ENCODE assay signal across 8 cellular contexts in genomic region chr6:17987576-17988421, GRCh38. TPM values are rescaled to one million over a fixed set of nuclear protein-coding genes. Genes with fewer than 3 reads are reported as not detected.
DNase-seq lines count a peak whose midpoint lies in the region; ATAC-seq and TF ChIP-seq lines count a peak whose summit lies in the region.

Gene KIF13A, minus strand, starts transcription at chr6:17987635. Its CDS starts 172 bp downstream, at chr6:17987463.

- peaks cover 8% of the 10 kb centered on the region for H3K4me1 ChIP-seq in CD8-positive, alpha-beta T cell (ENCODE audit: insufficient read depth, low read length)
- H3K4me1 ChIP-seq in muscle layer of duodenum (ENCODE audit: control insufficient read depth in 1 of 2, insufficient read depth in 2 of 2, low read length in 2 of 2), result peaks cover 0 to 23% of the 10 kb centered on the region in 2 donors
- H3K4me1 ChIP-seq in testis, result peaks cover 8% of the 10 kb centered on the region

- no peaks in the 10 kb centered on the region for H3K36me3 ChIP-seq in CD8-positive, alpha-beta T cell (ENCODE audit: insufficient read depth, low read length)
- H3K36me3 ChIP-seq in muscle layer of duodenum (ENCODE audit: control insufficient read depth in 1 of 2, insufficient read depth in 2 of 2, low read length in 2 of 2) (no peaks in the 10 kb centered on the region), testis (ENCODE audit: low read depth, missing control alignments) (no peaks in the 10 kb centered on the region)

- no peaks in the 10 kb centered on the region for H3K9me3 ChIP-seq in CD8-positive, alpha-beta T cell (ENCODE audit: low read length)
- H3K9me3 ChIP-seq in muscle layer of duodenum (ENCODE audit: control insufficient read depth in 1 of 2, low read length in 2 of 2) (no peaks in the 10 kb centered on the region), testis (no peaks in the 10 kb centered on the region)

- peaks cover 8% of the 10 kb centered on the region for H3K27me3 ChIP-seq in CD8-positive, alpha-beta T cell (ENCODE audit: insufficient read depth, low read length)
- no peaks in the 10 kb centered on the region for H3K27me3 ChIP-seq in muscle layer of duodenum (ENCODE audit: low read depth, low read length)
- H3K27me3 ChIP-seq in testis, result no peaks in the 10 kb centered on the region

- WGBS in testis, 2 donors, result 0% methylated on average over 4 to 35 of the region's 105 CpGs

- CTCF ChIA-PET in CD8-positive, alpha-beta T cell (lab: Charles Lee), result no interaction called here

- peaks cover 16% of the 10 kb centered on the region for H3K4me1 Mint-ChIP-seq in CD8-positive, alpha-beta T cell (ENCODE audit: low read depth)

- peak within 1 kb of the TSS; percentile 60 for H3K4me3 ChIP-seq in CD8-positive, alpha-beta T cell (ENCODE audit: low read depth, low read length)
- H3K4me3 ChIP-seq in fibroblast of mammary gland (ENCODE audit: control insufficient read depth, low read depth, low read length) (peak within 1 kb of the TSS; percentile 80), muscle layer of duodenum (ENCODE audit: low read depth in 1 of 2, low read length in 2 of 2) (peak within 1 kb of the TSS; percentile 90 to 91), testis (peak within 1 kb of the TSS; percentile 73 to 84)

- peak within 1 kb of the TSS; percentile 90 for H3K4me3 Mint-ChIP-seq in CD8-positive, alpha-beta T cell

- H3K27ac Mint-ChIP-seq in CD8-positive, alpha-beta T cell, result no peak within 1 kb of the TSS

- H3K27ac ChIP-seq in CD8-positive, alpha-beta T cell (ENCODE audit: low read depth, low read length), result no peak within 1 kb of the TSS
- H3K27ac ChIP-seq in muscle layer of duodenum (ENCODE audit: low read length) (peak within 1 kb of the TSS; percentile 93), testis (peak within 1 kb of the TSS; percentile 90 to 96)

- no peak for TF ChIP-seq POLR2A in testis (IDR thresholded peaks at IDR 0.05)

- no peak for TF ChIP-seq CTCF in CD8-positive, alpha-beta T cell (IDR thresholded peaks at IDR 0.05)
- TF ChIP-seq CTCF in fibroblast of mammary gland (conservative IDR thresholded peaks at IDR 0.05; ENCODE audit: control insufficient read depth, insufficient read depth, low read depth, low read length), result no peak
- peak in 1 of 3 experiments; percentile 7 for TF ChIP-seq CTCF in testis (IDR thresholded peaks at IDR 0.05)

- peak; percentile 57 for ATAC-seq in CD8-positive, alpha-beta T cell
- ATAC-seq in GM19395 (IDR thresholded peaks at IDR 0.05; ENCODE audit: unreplicated experiment) (peak; percentile 85), HG03439 (IDR thresholded peaks at IDR 0.05; ENCODE audit: unreplicated experiment) (peak; percentile 76)

- no peaks in the 10 kb centered on the region for H3K9me3 Mint-ChIP-seq in CD8-positive, alpha-beta T cell

- intact Hi-C loops in CD8-positive, alpha-beta T cell (cut with DNase I, micrococcal nuclease), result loop anchor here in 1 of 2 experiments (5.0 kb wide), 1 partner anchor 165 kb away; no protein-coding TSS in a partner anchor
- intact Hi-C loops in testis (cut with DNase I; ENCODE audit: low total_unique reads), result no loop called here

- POLR2A ChIA-PET in CD8-positive, alpha-beta T cell (lab: Charles Lee), result no interaction called here

- peaks cover 56% of the 10 kb centered on the region for H3K27me3 Mint-ChIP-seq in CD8-positive, alpha-beta T cell (ENCODE audit: low read depth)

- H3K36me3 Mint-ChIP-seq in CD8-positive, alpha-beta T cell, result peaks cover 2% of the 10 kb centered on the region

- DNase-seq in CD8-positive, alpha-beta T cell, result peak in 3 of 7 experiments; percentile 15 to 55 (median 19)
- DNase-seq in NCI-H526 treated with DMSO at 0.1 percent for 48 hours (lab: John Stamatoyannopoulos, UW) (peak; percentile 48), fibroblast of mammary gland (ENCODE audit: low read depth) (peak; percentile 49), testis (peak; percentile 73)
- DNase-seq in activated T-cell treated with anti-CD3 and anti-CD28 coated beads, Interleukin-2, amount 50 U/mL, for 48 hours, result peak; percentile 67 to 71

RNA-seq across cellular contexts. Expression of gene KIF13A, which starts in this region (rescaled TPM):
- under 1 TPM; 0.14 to 0.33 TPM for total RNA-seq in CD8-positive, alpha-beta T cell
- 10 to 100 TPM; 27.7 to 28.7 TPM for total RNA-seq in testis
- 20.8 TPM for polyA plus RNA-seq in testis (ENCODE audit: insufficient read depth, low read depth, low replicate concordance)

Comparison
In these comparisons a context has a peak if more than half of its experiments do, and no peak if none do; other contexts are left out.
1. RNA of gene KIF13A (total RNA-seq): 27.7 to 28.7 TPM in testis; 0.14 to 0.33 TPM in CD8-positive, alpha-beta T cell; every median in the first group is over 10 times any median in the second.
2. Peak in ATAC-seq and H3K4me3 ChIP-seq in CD8-positive, alpha-beta T cell; RNA of the gene not detected or under 1 TPM.
3. Peak in every context shown above with its lines, with median percentiles within 50 percentile points of each other: ATAC-seq and H3K4me3 ChIP-seq.